22 cellular contexts compared by ENCODE assay signal in the genomic region with DNA sequence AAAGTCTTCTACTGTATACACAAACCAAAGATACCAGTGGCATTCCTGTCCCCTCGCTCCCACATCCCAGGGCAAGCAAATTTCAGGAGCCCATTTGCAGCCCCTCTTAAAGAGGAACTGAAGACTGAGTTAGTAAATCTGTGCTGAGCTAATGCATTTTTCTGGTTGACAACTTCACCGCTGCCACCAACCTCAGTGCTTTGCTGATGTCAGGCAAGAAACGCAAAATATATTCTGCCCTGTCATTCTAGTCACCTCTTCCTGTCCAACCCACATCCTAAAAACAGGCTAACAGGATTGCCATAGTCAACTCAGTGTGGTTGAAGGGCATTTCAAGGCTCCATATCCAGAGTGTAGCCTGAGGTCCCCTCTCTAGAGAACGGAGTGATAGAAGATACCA.
"Had no signal": no experiment of that assay in that cellular context is flagged by ENCODE, and none has a peak within 500 bp of the region (broad histone marks: within the 10 kb centered on the region; RNA-seq: fewer than 3 reads in every experiment).

No MANE protein-coding gene starts in this region.

- H3K27me3 ChIP-seq: tibial nerve had no signal

- H3K4me1 ChIP-seq: parathyroid adenoma, tibial nerve had no signal

- DNase-seq: activated CD4-positive, alpha-beta T cell treated with anti-CD3 and anti-CD28 coated beads, Interleukin-2, amount 10 ng/mL, durations not matched to agents 7 days and 5 days; activated CD8-positive, alpha-beta T cell treated with anti-CD3 and anti-CD28 coated beads, Interleukin-2, amount 10 ng/mL, durations not matched to agents 7 days and 5 days; activated naive CD4-positive, alpha-beta T cell treated with Interleukin-2 at 50 U/mL for 16 hours; activated naive CD8-positive, alpha-beta T cell treated with anti-CD3 and anti-CD28 coated beads, Interleukin-2, amount 10 ng/mL, durations not matched to agents 7 days and 5 days; activated T-cell treated with anti-CD3 and anti-CD28 coated beads, Interleukin-2, amount 50 U/mL, for 24 hours; amygdala; caudate nucleus; erythroblast; foreskin melanocyte; glutamatergic neuron; islet precursor cell; midbrain; stimulated activated CD4-positive, alpha-beta T cell treated with anti-CD3 and anti-CD28 coated beads, Interleukin-12 subunit alpha, Interleukin-12 subunit beta, amount 100 ng/mL, for 4 hours; T1000 had no signal

- H3K9me3 ChIP-seq: tibial nerve had no signal

- H3K27ac ChIP-seq: parathyroid adenoma, tibial nerve had no signal

- H3K9me3 Mint-ChIP-seq: activated CD4-positive, alpha-beta T cell treated with anti-CD3 and anti-CD28 coated beads, Interleukin-2, amount 10 ng/mL, durations not matched to agents 7 days and 5 days; activated naive CD8-positive, alpha-beta T cell treated with anti-CD3 and anti-CD28 coated beads, Interleukin-2, amount 10 ng/mL, durations not matched to agents 7 days and 5 days; activated T-cell treated with anti-CD3 and anti-CD28 coated beads, Interleukin-2, amount 50 U/mL, for 24 hours; activated T-helper 2 cell treated with anti-CD3 and anti-CD28 coated beads, Interferon-gamma antibody, Interleukin-2, Interleukin-4, amounts not matched to agents 10 μg/mL and 5 μg/mL and 100 μg/mL, durations not matched to agents 14 hours and 24 hours and 36 hours; nephron; stimulated activated naive CD8-positive, alpha-beta T cell treated with anti-CD3 and anti-CD28 coated beads, Interleukin-15, Interleukin-2, amounts not matched to agents 100 ng/mL and 50 ng/mL, for 24 hours had no signal

- H3K4me3 ChIP-seq: lung, tibial nerve had no signal

- H3K36me3 Mint-ChIP-seq: activated naive CD8-positive, alpha-beta T cell treated with anti-CD3 and anti-CD28 coated beads, Interleukin-2, amount 10 ng/mL, durations not matched to agents 7 days and 5 days had no signal

- H3K27ac Mint-ChIP-seq: activated CD4-positive, alpha-beta T cell treated with anti-CD3 and anti-CD28 coated beads, Interleukin-2, amount 10 ng/mL, durations not matched to agents 7 days and 5 days; activated CD8-positive, alpha-beta T cell treated with anti-CD3 and anti-CD28 coated beads, Interleukin-2, amount 10 ng/mL, durations not matched to agents 7 days and 5 days; activated naive CD8-positive, alpha-beta T cell treated with anti-CD3 and anti-CD28 coated beads, Interleukin-2, amount 10 ng/mL, durations not matched to agents 7 days and 5 days; activated T-cell treated with anti-CD3 and anti-CD28 coated beads, Interleukin-2, amount 50 U/mL, for 24 hours; activated T-helper 2 cell treated with anti-CD3 and anti-CD28 coated beads, Interferon-gamma antibody, Interleukin-2, Interleukin-4, amounts not matched to agents 10 μg/mL and 5 μg/mL and 100 μg/mL, durations not matched to agents 14 hours and 24 hours and 36 hours; nephron; stimulated activated naive CD8-positive, alpha-beta T cell treated with anti-CD3 and anti-CD28 coated beads, Interleukin-15, Interleukin-2, amounts not matched to agents 100 ng/mL and 50 ng/mL, for 24 hours had no signal

- H3K4me1 Mint-ChIP-seq: activated CD4-positive, alpha-beta T cell treated with anti-CD3 and anti-CD28 coated beads, Interleukin-2, amount 10 ng/mL, durations not matched to agents 7 days and 5 days; activated naive CD8-positive, alpha-beta T cell treated with anti-CD3 and anti-CD28 coated beads, Interleukin-2, amount 10 ng/mL, durations not matched to agents 7 days and 5 days; nephron had no signal

- H3K4me3 Mint-ChIP-seq: activated CD4-positive, alpha-beta T cell treated with anti-CD3 and anti-CD28 coated beads, Interleukin-2, amount 10 ng/mL, durations not matched to agents 7 days and 5 days; activated CD8-positive, alpha-beta T cell treated with anti-CD3 and anti-CD28 coated beads, Interleukin-2, amount 10 ng/mL, durations not matched to agents 7 days and 5 days; activated naive CD8-positive, alpha-beta T cell treated with anti-CD3 and anti-CD28 coated beads, Interleukin-2, amount 10 ng/mL, durations not matched to agents 7 days and 5 days; activated T-cell treated with anti-CD3 and anti-CD28 coated beads, Interleukin-2, amount 50 U/mL, for 24 hours; nephron; stimulated activated naive CD8-positive, alpha-beta T cell treated with anti-CD3 and anti-CD28 coated beads, Interleukin-15, Interleukin-2, amounts not matched to agents 100 ng/mL and 50 ng/mL, for 24 hours had no signal

- FAIRE-seq: endometrium, urothelium cell line had no signal

- H3K36me3 ChIP-seq: tibial nerve had no signal
